In the genomic region with DNA sequence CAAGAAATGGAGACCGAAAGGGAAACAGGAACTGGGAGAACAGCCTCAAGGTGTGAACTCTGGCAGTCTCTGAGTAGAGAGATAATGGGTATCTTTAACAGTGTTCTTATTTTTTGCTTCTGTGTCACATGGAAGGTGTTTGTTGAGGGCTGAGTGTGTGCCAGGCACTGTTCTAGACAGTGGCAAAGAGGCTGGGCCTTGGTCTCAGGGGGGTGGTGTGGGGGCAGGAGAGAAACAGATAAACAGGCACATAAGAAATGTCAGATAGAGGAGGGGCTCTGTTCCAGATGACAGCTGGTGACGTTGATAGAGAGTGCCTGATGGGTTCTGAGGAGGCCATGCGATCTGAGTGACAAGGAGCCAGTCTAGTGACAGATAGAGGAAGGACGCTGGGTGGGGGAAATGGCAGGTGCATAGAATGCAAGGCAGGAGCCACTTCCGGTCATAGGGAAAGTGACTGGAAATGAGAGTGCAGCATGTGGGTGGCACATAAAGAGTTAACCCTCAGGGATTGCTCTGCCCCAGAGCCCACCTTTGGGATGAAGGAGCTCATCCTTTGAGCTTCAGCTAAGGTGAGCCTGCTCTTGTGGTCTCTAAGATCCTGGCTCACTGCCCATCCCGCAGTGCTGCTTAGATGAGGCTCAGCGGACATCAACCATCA, we compare ENCODE assay signal across 8 cellular contexts. TPM values are rescaled to one million over a fixed set of nuclear protein-coding genes. Genes with fewer than 3 reads are reported as not detected.
DNase-seq lines count a peak whose midpoint lies in the region; ATAC-seq and TF ChIP-seq lines count a peak whose summit lies in the region.

No MANE protein-coding gene starts in this region.

- peak overlapping the region; percentile 0 for H3K27ac ChIP-seq in OCI-LY1 (ENCODE audit: low read depth, low read length, poor library complexity, severe bottlenecking)
- peak overlapping the region; percentile 49 to 60 for H3K27ac ChIP-seq in lung (ENCODE audit: low read depth in 1 of 2, low read length in 1 of 2)

- 64 to 72% methylated on average over 7 of the region's 7 CpGs for WGBS in lung, 2 donors

- no peak overlapping the region for H2AFZ ChIP-seq in OCI-LY1 (ENCODE audit: low read length)

- no peaks in the 10 kb centered on the region for H4K20me1 ChIP-seq in OCI-LY1 (ENCODE audit: insufficient read depth, low read length)

- no peak overlapping the region for H3K9ac ChIP-seq in OCI-LY1 (ENCODE audit: low read length)

- H3K36me3 ChIP-seq in OCI-LY1 (ENCODE audit: insufficient read depth, low read length), result no peaks in the 10 kb centered on the region
- peaks cover 0 to 3% of the 10 kb centered on the region in 2 donors for H3K36me3 ChIP-seq in lung (ENCODE audit: control insufficient read depth in 2 of 2, insufficient read depth in 2 of 2, low read length in 2 of 2)
- 0 out of 2 replicates have a peak, but pooled peaks cover 3% of the 10 kb centered on the region for H3K36me3 ChIP-seq in HAP-1 (replicated peaks)

- no peak overlapping the region for H3K4me3 ChIP-seq in OCI-LY1 (ENCODE audit: low read depth, low read length, poor library complexity, severe bottlenecking)
- H3K4me3 ChIP-seq in lung, result no peak overlapping the region
- H3K4me3 ChIP-seq in HAP-1, result no peak overlapping the region

- H3K9me3 ChIP-seq in OCI-LY1 (ENCODE audit: low read length) (no peaks in the 10 kb centered on the region), lung (ENCODE audit: control insufficient read depth in 2 of 2, insufficient read depth in 1 of 2, low read length in 1 of 2) (peaks cover 0 to 2% of the 10 kb centered on the region in 2 donors), HAP-1 (no peaks in the 10 kb centered on the region)

- ATAC-seq in GM18511 (IDR thresholded peaks at IDR 0.05; ENCODE audit: unreplicated experiment), result peak; percentile 84
- peak; percentile 85 for ATAC-seq in GM21786 (IDR thresholded peaks at IDR 0.05; ENCODE audit: unreplicated experiment)
- ATAC-seq in lung (ENCODE audit: insufficient read depth, low FRiP score), result no peak

- no peak for DNase-seq in lung (ENCODE audit: low spot score)
- no peak for DNase-seq in cortex of kidney (lab: John Stamatoyannopoulos, UW)
- DNase-seq in A172 (ENCODE audit: low spot score), result no peak
- no peak for DNase-seq in central memory CD4-positive, alpha-beta T cell
- no peak for DNase-seq in HAP-1 (ENCODE audit: low spot score in 2 of 2)

- H3K4me1 ChIP-seq in OCI-LY1 (ENCODE audit: insufficient read depth, low read length, severe bottlenecking) (peaks cover 17% of the 10 kb centered on the region), lung (ENCODE audit: control insufficient read depth in 2 of 2, insufficient read depth in 2 of 2, low read length in 2 of 2) (peaks cover 27 to 30% of the 10 kb centered on the region in 2 donors), HAP-1 (peaks cover 10% of the 10 kb centered on the region)

- H3K27me3 ChIP-seq in OCI-LY1 (ENCODE audit: insufficient read depth, low read length) (0 out of 2 replicates have a peak, but pooled peaks cover 5% of the 10 kb centered on the region), lung (ENCODE audit: control insufficient read depth, insufficient read depth) (no peaks in the 10 kb centered on the region), HAP-1 (ENCODE audit: low read depth) (no peaks in the 10 kb centered on the region)

- TF ChIP-seq CTCF in OCI-LY1 (IDR thresholded peaks at IDR 0.05; ENCODE audit: low read length) (no peak), lung (IDR thresholded peaks at IDR 0.05; ENCODE audit: control extremely low read depth, extremely low read depth) (no peak)

- in situ Hi-C loops in HAP-1 (cut with MboI; ENCODE audit: low sequenced_read_pairs), result no loop called here

- no peaks in the 10 kb centered on the region for H3F3A ChIP-seq in OCI-LY1 (ENCODE audit: insufficient read depth, low read length)

- H3K79me2 ChIP-seq in OCI-LY1 (ENCODE audit: insufficient read depth, low read length), result no peaks in the 10 kb centered on the region

- H3K9me2 ChIP-seq in OCI-LY1 (ENCODE audit: low read depth, low read length), result no peaks in the 10 kb centered on the region

- no peak overlapping the region for H3K4me2 ChIP-seq in OCI-LY1 (ENCODE audit: low read length)

RNA-seq across cellular contexts. Expression of gene EPN2, which starts 33.9 kb away (rescaled TPM):
- 10 to 100 TPM; 51.0 to 73.7 TPM for total RNA-seq in lung
- polyA plus RNA-seq in lung, result 10 to 100 TPM; 16.7 to 23.8 TPM
- 9.8 and 10.4 TPM in 2 replicates for total RNA-seq in A172 (2014; rRNA removed; shearing (Covaris generic))
